ENCODE assay signal across 8 cellular contexts in genomic region chr2:85326406-85326945, GRCh38. TPM values are rescaled to one million over a fixed set of nuclear protein-coding genes. Genes with fewer than 3 reads are reported as not detected.
DNase-seq lines count a peak whose midpoint lies in the region; ATAC-seq, FAIRE-seq and TF ChIP-seq lines count a peak whose summit lies in the region.

No MANE protein-coding gene starts in this region.

- H2AFZ ChIP-seq in SU-DHL-6 (ENCODE audit: low read depth, low read length, severe bottlenecking), result no peak overlapping the region
- H2AFZ ChIP-seq in K562 (ENCODE audit: low read depth, low read length), result peak overlapping the region; percentile 57; the same call in 1 of the 2 replicates

- H3K9me1 ChIP-seq in K562 (ENCODE audit: control insufficient read depth, insufficient read depth, low read length), result no peaks in the 10 kb centered on the region

- H4K20me1 ChIP-seq in SU-DHL-6 (ENCODE audit: low read depth, low read length) (peaks cover 32% of the 10 kb centered on the region), K562 (replicated peaks; ENCODE audit: control insufficient read depth, insufficient read depth, low read length) (peaks cover 15% of the 10 kb centered on the region)

- peak; percentile 72 for TF ChIP-seq EP300 in K562 (IDR thresholded peaks at IDR 0.05; ENCODE audit: low read length)

- H3K27ac ChIP-seq in heart right ventricle (peak overlapping the region in 9 of 10 donors; percentile 93 to 99 (median 98)), SU-DHL-6 (ENCODE audit: low read depth, low read length) (peak overlapping the region; percentile 82), K562 (ENCODE audit: extremely low read depth, low read depth, low read length) (peak overlapping the region; percentile 97), subcutaneous abdominal adipose tissue (ENCODE audit: low read depth, low read length) (peak overlapping the region; percentile 88)

- H3K79me2 ChIP-seq in SU-DHL-6 (ENCODE audit: insufficient read depth, low read length) (peaks cover 62% of the 10 kb centered on the region), K562 (ENCODE audit: control insufficient read depth, insufficient read depth, low read length) (peaks cover 52% of the 10 kb centered on the region)

- peak in 3 of 8 donors; percentile 15 to 41 (median 15) for ATAC-seq in heart right ventricle
- ATAC-seq in left ventricle myocardium superior, result no peak
- ATAC-seq in HG03175 (IDR thresholded peaks at IDR 0.05; ENCODE audit: unreplicated experiment), result peak; percentile 28
- ATAC-seq in K562, result peak; percentile 60
- no peak for ATAC-seq in HG02840 (IDR thresholded peaks at IDR 0.05; ENCODE audit: low FRiP score, unreplicated experiment)

- H3K4me2 ChIP-seq in SU-DHL-6 (ENCODE audit: low read depth, low read length, poor library complexity, severe bottlenecking) (peak overlapping the region; percentile 93), K562 (ENCODE audit: insufficient read depth, low read length) (peak overlapping the region; percentile 97)

- in situ Hi-C loops in K562 (cut with MboI), result no loop called here

- H3K36me3 ChIP-seq in heart right ventricle (peaks cover 0 to 51% (median 31%) of the 10 kb centered on the region in 9 donors), SU-DHL-6 (ENCODE audit: low read length) (peaks cover 36% of the 10 kb centered on the region), K562 (ENCODE audit: control insufficient read depth, insufficient read depth, low read length) (peaks cover 52% of the 10 kb centered on the region), subcutaneous abdominal adipose tissue (ENCODE audit: control insufficient read depth in 5 of 5, insufficient read depth in 5 of 5, low read length in 5 of 5) (peaks cover 0 to 30% (median 29%) of the 10 kb centered on the region in 5 donors)

- H3K9ac ChIP-seq in SU-DHL-6 (ENCODE audit: low read length) (peak overlapping the region; percentile 84), K562 (ENCODE audit: insufficient read depth in 1 of 2, low read depth in 2 of 2, low read length in 2 of 2) (peak overlapping the region; percentile 93 to 98), subcutaneous abdominal adipose tissue (ENCODE audit: low read length in 5 of 5) (peak overlapping the region; percentile 81 to 95 (median 87))

- TF ChIP-seq CTCF in heart right ventricle (IDR thresholded peaks at IDR 0.05) (no peak), SU-DHL-6 (IDR thresholded peaks at IDR 0.05; ENCODE audit: insufficient read depth, low read length, poor library complexity, severe bottlenecking) (no peak), K562 (IDR thresholded peaks at IDR 0.05 in 2 of 3, conservative IDR thresholded peaks at IDR 0.05 in 1 of 3; ENCODE audit: insufficient read depth in 2 of 3, low read depth in 1 of 3, low read length in 3 of 3) (no peak), lower leg skin (IDR thresholded peaks at IDR 0.05) (no peak)

- H3K27me3 ChIP-seq in heart right ventricle, result no peaks in the 10 kb centered on the region
- no peaks in the 10 kb centered on the region for H3K27me3 ChIP-seq in SU-DHL-6 (ENCODE audit: low read length)
- no peaks in the 10 kb centered on the region for H3K27me3 ChIP-seq in K562 (ENCODE audit: control insufficient read depth in 2 of 2, insufficient read depth in 2 of 2, low read length in 2 of 2)
- H3K27me3 ChIP-seq in subcutaneous abdominal adipose tissue (ENCODE audit: control insufficient read depth in 5 of 5, insufficient read depth in 4 of 5, low read length in 5 of 5), result no peaks in the 10 kb centered on the region

- peak; percentile 80 for FAIRE-seq in K562 (lab: Jason Lieb, UNC)

- TF ChIP-seq POLR2A in K562 (conservative IDR thresholded peaks at IDR 0.05) (no peak; the same call in 1 of the 2 replicates), lower leg skin (IDR thresholded peaks at IDR 0.05) (no peak)

- peak overlapping the region; percentile 57 to 90 (median 70) for H3K4me3 ChIP-seq in heart right ventricle
- H3K4me3 ChIP-seq in SU-DHL-6 (ENCODE audit: insufficient read depth, low read length, poor library complexity, severe bottlenecking), result peak overlapping the region; percentile 83
- peak overlapping the region; percentile 82 for H3K4me3 ChIP-seq in K562
- peak overlapping the region; percentile 66 for H3K4me3 ChIP-seq in lower leg skin (ENCODE audit: low read depth, poor library complexity, severe bottlenecking)
- peak overlapping the region; percentile 84 to 98 (median 86) for H3K4me3 ChIP-seq in subcutaneous abdominal adipose tissue (ENCODE audit: low read depth in 1 of 5, low read length in 5 of 5)

- CTCF ChIA-PET in K562 (lab: Yijun Ruan, JAX; ENCODE audit: low intra/inter-chr PET ratio), result no interaction called here

- intact Hi-C loops in heart right ventricle (cut with DNase I) (no loop called here), left ventricle myocardium superior (cut with micrococcal nuclease) (no loop called here), K562 (cut with micrococcal nuclease) (loop anchor here (5.0 kb wide), 3 partner anchors 91 to 291 kb away; partner anchors contain the start of genes SH2D6 and USP39), lower leg skin (cut with DNase I; ENCODE audit: low total_unique reads) (no loop called here)

- DNase-seq in heart right ventricle, result no peak
- no peak for DNase-seq in left ventricle myocardium superior
- peak in 2 of 4 experiments; percentile 65 to 77 for DNase-seq in K562 (ENCODE audit: extremely low read depth in 1 of 4, low spot score in 3 of 4)
- no peak for DNase-seq in lower leg skin (ENCODE audit: low spot score in 2 of 2)

- no peaks in the 10 kb centered on the region for H3F3A ChIP-seq in SU-DHL-6 (ENCODE audit: insufficient read depth)

- no peaks in the 10 kb centered on the region for H3K9me3 ChIP-seq in heart right ventricle
- no peaks in the 10 kb centered on the region for H3K9me3 ChIP-seq in SU-DHL-6 (ENCODE audit: insufficient read depth, low read length)
- no peaks in the 10 kb centered on the region for H3K9me3 ChIP-seq in K562 (replicated peaks; ENCODE audit: control insufficient read depth, insufficient read depth, low read depth, low read length)
- H3K9me3 ChIP-seq in subcutaneous abdominal adipose tissue (ENCODE audit: control insufficient read depth in 5 of 5, low read length in 5 of 5), result no peaks in the 10 kb centered on the region

- H3K4me1 ChIP-seq in heart right ventricle, result peaks cover 14 to 66% (median 49%) of the 10 kb centered on the region in 9 donors
- H3K4me1 ChIP-seq in K562 (replicated peaks in 1 of 2; ENCODE audit: control insufficient read depth in 2 of 2, insufficient read depth in 2 of 2, low read length in 2 of 2), result peaks cover 21 to 27% of the 10 kb centered on the region in 2 experiments; a peak in 4 of 5 replicates
- H3K4me1 ChIP-seq in subcutaneous abdominal adipose tissue (ENCODE audit: control insufficient read depth in 5 of 5, insufficient read depth in 5 of 5, low read length in 5 of 5), result peaks cover 14 to 52% (median 49%) of the 10 kb centered on the region in 5 donors

- no TSS peak for BruUV-seq in K562 (replicated peaks; lab: Mats Ljungman, UMichigan)

- 7 to 8% methylated on average over 20 of the region's 20 CpGs for WGBS in heart right ventricle, 2 donors
- WGBS in K562 (ENCODE audit: insufficient coverage, low coverage, missing lambda C conversion rate), result 1% methylated on average over 19 of the region's 20 CpGs
- WGBS in lower leg skin, 2 donors, result 20 to 31% methylated on average over 20 of the region's 20 CpGs

- TF ChIP-seq RAD21 in K562 (CRISPR knock-in tag; conservative IDR thresholded peaks at IDR 0.05 in 1 of 2, IDR thresholded peaks at IDR 0.05 in 1 of 2), result no peak

- no peaks in the 10 kb centered on the region for H3K9me2 ChIP-seq in SU-DHL-6 (replicated peaks; ENCODE audit: insufficient read depth, low read length)

- POLR2A ChIA-PET in K562 (lab: Yijun Ruan, JAX), result interaction anchor here (0.7 to 1.5 kb wide), 5 partner anchors 12 to 285 kb away, joined by 3 to 5 read pairs (median 5); partner anchors contain the start of gene C2orf68

RNA-seq across cellular contexts. Expression of gene TGOLN2, which starts 1.3 kb away (rescaled TPM):
- total RNA-seq in heart right ventricle (10 to 100 TPM; 66.2 to 99.9 (median 78.4) TPM), left ventricle myocardium superior (66.9 TPM), K562 (2014; rRNA removed) (35.9 and 40.7 TPM in 2 replicates), K562 (2014; rRNA removed; fragmentation: Illumina TruSeq; extraction: Trizol) (28.3 and 32.1 TPM in 2 replicates), K562 (2015; rRNA removed; fragmentation: Illumina TruSeq; extraction: Trizol) (30.7 and 31.9 TPM in 2 replicates), K562 (2021) (47.4 and 48.0 TPM in 2 replicates), lower leg skin (10 to 100 TPM; 57.3 to 90.4 (median 82.3) TPM)
- polyA plus RNA-seq in heart right ventricle (10 to 100 TPM; 12.1 to 23.0 TPM), K562 (2011; rRNA removed) (38.9 and 61.7 TPM in 2 replicates), K562 (2014; fragmentation: Illumina TruSeq; extraction: Trizol) (60.5 and 66.5 TPM in 2 replicates), K562 (2014; fragmentation: Nextera tagmentation; extraction: Ambion mirVana) (10 to 100 TPM; 13.0 to 18.0 TPM), K562 (2014; rRNA removed) (52.1 and 53.1 TPM in 2 replicates)
- 117 and 121 TPM in 2 replicates for total RNA-seq in K562 (2011; cell fraction: chromatin; rRNA removed; ENCODE audit: low replicate concordance)
- 73.6 and 84.5 TPM in 2 replicates for total RNA-seq in K562 (2011; cell fraction: nucleolus; rRNA removed)
- total RNA-seq in K562 (2011; cell fraction: nucleoplasm; rRNA removed), result 118 and 151 TPM in 2 replicates
- 33.8 and 36.9 TPM in 2 replicates for polyA plus RNA-seq in K562 (2011; cell fraction: cytosol; rRNA removed)
- polyA plus RNA-seq in K562 (2011; cell fraction: nucleus; rRNA removed), result 42.9 and 60.6 TPM in 2 replicates
- 35.4 and 54.6 TPM in 2 replicates for polyA plus RNA-seq in K562 (2012)
- 27.2 and 44.1 TPM in 2 replicates for polyA minus RNA-seq in K562 (2011; rRNA and poly(A)+ RNA removed)
- polyA minus RNA-seq in K562 (2011; cell fraction: cytosol; rRNA and poly(A)+ RNA removed), result 19.2 and 19.4 TPM in 2 replicates
- polyA minus RNA-seq in K562 (2011; cell fraction: nucleus; rRNA and poly(A)+ RNA removed), result 25.9 and 26.5 TPM in 2 replicates

RNA-seq across cellular contexts. Expression of gene RETSAT, which starts 27.9 kb away (rescaled TPM):
- total RNA-seq in heart right ventricle (10 to 100 TPM; 27.9 to 87.4 (median 35.6) TPM), left ventricle myocardium superior (31.2 TPM), K562 (2014; rRNA removed) (12.3 and 15.6 TPM in 2 replicates), K562 (2014; rRNA removed; fragmentation: Illumina TruSeq; extraction: Trizol) (13.2 and 14.4 TPM in 2 replicates), K562 (2015; rRNA removed; fragmentation: Illumina TruSeq; extraction: Trizol) (17.9 and 20.0 TPM in 2 replicates), K562 (2021) (19.5 and 20.1 TPM in 2 replicates), lower leg skin (100 to 1,000 TPM in 2 of 4 donors, 10 to 100 TPM in 2; 86.2 to 121 (median 101) TPM)
- polyA plus RNA-seq in heart right ventricle (10 to 100 TPM; 20.3 to 52.4 TPM), K562 (2011; rRNA removed) (16.8 and 18.3 TPM in 2 replicates), K562 (2014; fragmentation: Illumina TruSeq; extraction: Trizol) (18.7 and 21.6 TPM in 2 replicates), K562 (2014; fragmentation: Nextera tagmentation; extraction: Ambion mirVana) (1 to 10 TPM; 1.9 to 5.6 TPM), K562 (2014; rRNA removed) (13.8 and 16.5 TPM in 2 replicates)
- total RNA-seq in K562 (2011; cell fraction: chromatin; rRNA removed; ENCODE audit: low replicate concordance), result 45.6 and 82.8 TPM in 2 replicates
- 68.5 and 68.6 TPM in 2 replicates for total RNA-seq in K562 (2011; cell fraction: nucleolus; rRNA removed)
- 61.2 and 66.1 TPM in 2 replicates for total RNA-seq in K562 (2011; cell fraction: nucleoplasm; rRNA removed)
- 16.5 and 17.9 TPM in 2 replicates for polyA plus RNA-seq in K562 (2011; cell fraction: cytosol; rRNA removed)
- polyA plus RNA-seq in K562 (2011; cell fraction: nucleus; rRNA removed), result 58.2 and 61.1 TPM in 2 replicates
- 18.6 and 29.4 TPM in 2 replicates for polyA plus RNA-seq in K562 (2012)
- 17.0 and 18.0 TPM in 2 replicates for polyA minus RNA-seq in K562 (2011; rRNA and poly(A)+ RNA removed)
- polyA minus RNA-seq in K562 (2011; cell fraction: cytosol; rRNA and poly(A)+ RNA removed), result 13.9 and 14.6 TPM in 2 replicates
- polyA minus RNA-seq in K562 (2011; cell fraction: nucleus; rRNA and poly(A)+ RNA removed), result 17.0 and 26.4 TPM in 2 replicates

RNA-seq across cellular contexts. Expression of gene ELMOD3, which starts 28.1 kb away (rescaled TPM):
- total RNA-seq in heart right ventricle, result 10 to 100 TPM in 1 of 10 donors, 1 to 10 TPM in 9; 7.3 to 12.5 (median 8.8) TPM
- 10 to 100 TPM; 11.4 to 23.8 TPM for polyA plus RNA-seq in heart right ventricle
- total RNA-seq in left ventricle myocardium superior, result 10.4 TPM
- total RNA-seq in K562 (2011; cell fraction: chromatin; rRNA removed; ENCODE audit: low replicate concordance), result 51.6 and 62.7 TPM in 2 replicates
- 34.3 and 36.0 TPM in 2 replicates for total RNA-seq in K562 (2011; cell fraction: nucleolus; rRNA removed)
- 37.3 and 43.5 TPM in 2 replicates for total RNA-seq in K562 (2011; cell fraction: nucleoplasm; rRNA removed)
- 6.2 and 9.8 TPM in 2 replicates for total RNA-seq in K562 (2014; rRNA removed)
- total RNA-seq in K562 (2014; rRNA removed; fragmentation: Illumina TruSeq; extraction: Trizol), result 10.5 and 11.6 TPM in 2 replicates
- total RNA-seq in K562 (2015; rRNA removed; fragmentation: Illumina TruSeq; extraction: Trizol), result 12.4 and 14.5 TPM in 2 replicates
- 7.8 and 9.2 TPM in 2 replicates for total RNA-seq in K562 (2021)
- polyA plus RNA-seq in K562 (2011; rRNA removed), result 14.5 and 18.7 TPM in 2 replicates
- polyA plus RNA-seq in K562 (2011; cell fraction: cytosol; rRNA removed), result 11.4 and 12.2 TPM in 2 replicates
- 29.7 and 49.5 TPM in 2 replicates for polyA plus RNA-seq in K562 (2011; cell fraction: nucleus; rRNA removed)
- polyA plus RNA-seq in K562 (2012), result 8.8 and 16.0 TPM in 2 replicates
- polyA plus RNA-seq in K562 (2014; fragmentation: Illumina TruSeq; extraction: Trizol), result 11.1 and 14.3 TPM in 2 replicates
- polyA plus RNA-seq in K562 (2014; fragmentation: Nextera tagmentation; extraction: Ambion mirVana), result 1 to 10 TPM; 2.7 to 6.4 TPM
- 14.5 and 14.6 TPM in 2 replicates for polyA plus RNA-seq in K562 (2014; rRNA removed)
- polyA minus RNA-seq in K562 (2011; rRNA and poly(A)+ RNA removed), result 11.0 and 17.1 TPM in 2 replicates
- 2.5 and 4.8 TPM in 2 replicates for polyA minus RNA-seq in K562 (2011; cell fraction: cytosol; rRNA and poly(A)+ RNA removed)
- polyA minus RNA-seq in K562 (2011; cell fraction: nucleus; rRNA and poly(A)+ RNA removed), result 11.9 and 12.7 TPM in 2 replicates
- total RNA-seq in lower leg skin, result 10 to 100 TPM; 10.0 to 26.1 (median 23.5) TPM

Comparison
In these comparisons a context has a peak if more than half of its experiments do, and no peak if none do; other contexts are left out.
1. ATAC-seq: peak in HG03175 (single experiment) and K562 (single experiment); none in left ventricle myocardium superior (single experiment) and HG02840 (single experiment).
2. Peak in every context shown above with its lines, with median percentiles within 50 percentile points of each other: H3K27ac ChIP-seq, H3K4me3 ChIP-seq and H3K9ac ChIP-seq.